In genomic region chr6:15299430-15300131, GRCh38 we compare ENCODE assay signal across 1 cellular context.
TF ChIP-seq lines count a peak whose summit lies in the region.

No MANE protein-coding gene starts in this region.

TF ChIP-seq in K562, 482 proteins besides CTCF, POLR2A, EP300 and RAD21 (continued from another document and continues in another):
- TF ChIP-seq, protein P1, sequence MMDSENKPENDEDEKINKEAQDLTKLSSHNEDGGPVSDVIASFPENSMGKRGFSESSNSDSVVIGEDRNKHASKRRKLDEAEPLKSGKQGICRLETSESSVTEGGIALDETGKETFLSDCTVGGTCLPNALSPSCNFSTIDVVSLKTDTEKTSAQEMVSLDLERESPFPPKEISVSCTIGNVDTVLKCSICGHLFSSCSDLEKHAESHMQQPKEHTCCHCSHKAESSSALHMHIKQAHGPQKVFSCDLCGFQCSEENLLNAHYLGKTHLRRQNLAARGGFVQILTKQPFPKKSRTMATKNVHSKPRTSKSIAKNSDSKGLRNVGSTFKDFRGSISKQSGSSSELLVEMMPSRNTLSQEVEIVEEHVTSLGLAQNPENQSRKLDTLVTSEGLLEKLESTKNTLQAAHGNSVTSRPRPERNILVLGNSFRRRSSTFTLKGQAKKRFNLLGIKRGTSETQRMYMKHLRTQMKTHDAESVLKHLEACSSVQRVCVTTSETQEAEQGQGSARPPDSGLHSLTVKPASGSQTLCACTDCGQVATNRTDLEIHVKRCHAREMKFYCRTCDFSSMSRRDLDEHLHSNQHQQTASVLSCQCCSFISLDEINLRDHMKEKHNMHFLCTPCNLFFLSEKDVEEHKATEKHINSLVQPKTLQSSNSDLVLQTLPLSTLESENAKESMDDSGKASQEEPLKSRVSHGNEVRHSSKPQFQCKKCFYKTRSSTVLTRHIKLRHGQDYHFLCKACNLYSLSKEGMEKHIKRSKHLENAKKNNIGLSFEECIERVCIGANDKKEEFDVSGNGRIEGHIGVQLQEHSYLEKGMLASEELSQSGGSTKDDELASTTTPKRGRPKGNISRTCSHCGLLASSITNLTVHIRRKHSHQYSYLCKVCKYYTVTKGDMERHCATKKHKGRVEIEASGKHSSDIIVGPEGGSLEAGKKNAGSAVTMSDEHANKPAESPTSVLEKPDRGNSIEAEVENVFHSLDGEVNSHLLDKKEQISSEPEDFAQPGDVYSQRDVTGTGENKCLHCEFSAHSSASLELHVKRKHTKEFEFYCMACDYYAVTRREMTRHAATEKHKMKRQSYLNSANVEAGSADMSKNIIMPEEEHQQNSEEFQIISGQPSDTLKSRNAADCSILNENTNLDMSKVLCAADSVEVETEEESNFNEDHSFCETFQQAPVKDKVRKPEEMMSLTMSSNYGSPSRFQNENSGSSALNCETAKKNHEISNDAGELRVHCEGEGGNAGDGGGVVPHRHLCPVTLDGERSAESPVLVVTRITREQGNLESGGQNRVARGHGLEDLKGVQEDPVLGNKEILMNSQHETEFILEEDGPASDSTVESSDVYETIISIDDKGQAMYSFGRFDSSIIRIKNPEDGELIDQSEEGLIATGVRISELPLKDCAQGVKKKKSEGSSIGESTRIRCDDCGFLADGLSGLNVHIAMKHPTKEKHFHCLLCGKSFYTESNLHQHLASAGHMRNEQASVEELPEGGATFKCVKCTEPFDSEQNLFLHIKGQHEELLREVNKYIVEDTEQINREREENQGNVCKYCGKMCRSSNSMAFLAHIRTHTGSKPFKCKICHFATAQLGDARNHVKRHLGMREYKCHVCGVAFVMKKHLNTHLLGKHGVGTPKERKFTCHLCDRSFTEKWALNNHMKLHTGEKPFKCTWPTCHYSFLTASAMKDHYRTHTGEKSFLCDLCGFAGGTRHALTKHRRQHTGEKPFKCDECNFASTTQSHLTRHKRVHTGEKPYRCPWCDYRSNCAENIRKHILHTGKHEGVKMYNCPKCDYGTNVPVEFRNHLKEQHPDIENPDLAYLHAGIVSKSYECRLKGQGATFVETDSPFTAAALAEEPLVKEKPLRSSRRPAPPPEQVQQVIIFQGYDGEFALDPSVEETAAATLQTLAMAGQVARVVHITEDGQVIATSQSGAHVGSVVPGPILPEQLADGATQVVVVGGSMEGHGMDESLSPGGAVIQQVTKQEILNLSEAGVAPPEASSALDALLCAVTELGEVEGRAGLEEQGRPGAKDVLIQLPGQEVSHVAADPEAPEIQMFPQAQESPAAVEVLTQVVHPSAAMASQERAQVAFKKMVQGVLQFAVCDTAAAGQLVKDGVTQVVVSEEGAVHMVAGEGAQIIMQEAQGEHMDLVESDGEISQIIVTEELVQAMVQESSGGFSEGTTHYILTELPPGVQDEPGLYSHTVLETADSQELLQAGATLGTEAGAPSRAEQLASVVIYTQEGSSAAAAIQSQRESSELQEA (IDR thresholded peaks at IDR 0.05; ENCODE audit: low read depth) = no peak
- TF ChIP-seq TEAD1 (CRISPR knock-in tag; IDR thresholded peaks at IDR 0.05) (peak; percentile 57 to 73; a peak in 2 of 4 replicates), RBM15 (IDR thresholded peaks at IDR 0.05; ENCODE audit: insufficient read depth, low read length) (no peak), BMI1 (IDR thresholded peaks at IDR 0.05; ENCODE audit: low read length) (no peak), XRCC5 (IDR thresholded peaks at IDR 0.05; ENCODE audit: low read depth, low read length) (no peak; the same call in none of the 2 replicates), DMBX1 (CRISPR knock-in tag; IDR thresholded peaks at IDR 0.05; ENCODE audit: borderline replicate concordance) (peak; percentile 93), SLC30A9 (CRISPR knock-in tag; IDR thresholded peaks at IDR 0.05) (no peak), HOXB6 (CRISPR knock-in tag; IDR thresholded peaks at IDR 0.05; ENCODE audit: borderline replicate concordance) (no peak), PTBP1 (IDR thresholded peaks at IDR 0.05; ENCODE audit: low read depth, low read length) (no peak), XRCC4 (IDR thresholded peaks at IDR 0.05; ENCODE audit: extremely low read depth, insufficient read depth, insufficient read length) (no peak), ZNF408 (CRISPR knock-in tag; IDR thresholded peaks at IDR 0.05; ENCODE audit: low read depth) (no peak), PML (IDR thresholded peaks at IDR 0.05; ENCODE audit: low read length) (peak; percentile 90), PTRF (tag; IDR thresholded peaks at IDR 0.05) (no peak), HNRNPH1 (optimal IDR thresholded peaks at IDR 0.05; ENCODE audit: low read depth, low read length) (no peak), PRPF4 (IDR thresholded peaks at IDR 0.05; ENCODE audit: insufficient read depth, low read depth, low read length, poor library complexity, severe bottlenecking) (no peak), GATAD2B (IDR thresholded peaks at IDR 0.05; ENCODE audit: borderline replicate concordance) (peak; percentile 95), POLR2AphosphoS2 (IDR thresholded peaks at IDR 0.05; ENCODE audit: low read length) (no peak), SRSF9 (IDR thresholded peaks at IDR 0.05; ENCODE audit: borderline replicate concordance, low read depth, low read length) (no peak), ZNF398 (CRISPR knock-in tag; IDR thresholded peaks at IDR 0.05) (no peak), POLR2G (IDR thresholded peaks at IDR 0.05; ENCODE audit: low read depth, low read length) (peak; percentile 56), MBD2 (IDR thresholded peaks at IDR 0.05; ENCODE audit: borderline replicate concordance, low read depth) (peak; percentile 64; the same call in 1 of the 2 replicates), KLF16 (IDR thresholded peaks at IDR 0.05) (peak; percentile 81), SAFB2 (IDR thresholded peaks at IDR 0.05; ENCODE audit: borderline replicate concordance, low read depth, low read length, severe bottlenecking) (no peak), TRIM28 (IDR thresholded peaks at IDR 0.05) (0 out of 2 replicates have a peak, but pooled peaks have one; percentile 34), FOXA1 (IDR thresholded peaks at IDR 0.05; ENCODE audit: borderline replicate concordance) (no peak), MLLT1 (IDR thresholded peaks at IDR 0.05) (peak; percentile 22 to 53; a peak in 2 of 4 replicates), TAF9B (IDR thresholded peaks at IDR 0.05; ENCODE audit: partially characterized antibody) (peak; percentile 66), ZNF766 (CRISPR knock-in tag; conservative IDR thresholded peaks at IDR 0.05) (peak; percentile 98), PHF8 (IDR thresholded peaks at IDR 0.05; ENCODE audit: borderline replicate concordance, low read length) (no peak), THAP12 (CRISPR knock-in tag; IDR thresholded peaks at IDR 0.05) (no peak), CREBBP (IDR thresholded peaks at IDR 0.05; ENCODE audit: low read depth, low read length) (no peak), ZBTB26 (CRISPR knock-in tag; IDR thresholded peaks at IDR 0.05) (no peak), TAL1 (IDR thresholded peaks at IDR 0.05) (peak; percentile 92), ZNF583 (CRISPR knock-in tag; IDR thresholded peaks at IDR 0.05) (peak; percentile 68; the same call in 1 of the 2 replicates), NR1H2 (CRISPR knock-in tag; IDR thresholded peaks at IDR 0.05) (no peak), ZNF699 (CRISPR knock-in tag; IDR thresholded peaks at IDR 0.05; ENCODE audit: insufficient replicate concordance) (no peak), NEUROD1 (IDR thresholded peaks at IDR 0.05; ENCODE audit: borderline replicate concordance, low read depth, low read length, partially characterized antibody) (peak; percentile 94)
- TF ChIP-seq, protein P2, sequence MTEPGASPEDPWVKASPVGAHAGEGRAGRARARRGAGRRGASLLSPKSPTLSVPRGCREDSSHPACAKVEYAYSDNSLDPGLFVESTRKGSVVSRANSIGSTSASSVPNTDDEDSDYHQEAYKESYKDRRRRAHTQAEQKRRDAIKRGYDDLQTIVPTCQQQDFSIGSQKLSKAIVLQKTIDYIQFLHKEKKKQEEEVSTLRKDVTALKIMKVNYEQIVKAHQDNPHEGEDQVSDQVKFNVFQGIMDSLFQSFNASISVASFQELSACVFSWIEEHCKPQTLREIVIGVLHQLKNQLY (CRISPR knock-in tag; conservative IDR thresholded peaks at IDR 0.05) = no peak
- TF ChIP-seq, protein P3, sequence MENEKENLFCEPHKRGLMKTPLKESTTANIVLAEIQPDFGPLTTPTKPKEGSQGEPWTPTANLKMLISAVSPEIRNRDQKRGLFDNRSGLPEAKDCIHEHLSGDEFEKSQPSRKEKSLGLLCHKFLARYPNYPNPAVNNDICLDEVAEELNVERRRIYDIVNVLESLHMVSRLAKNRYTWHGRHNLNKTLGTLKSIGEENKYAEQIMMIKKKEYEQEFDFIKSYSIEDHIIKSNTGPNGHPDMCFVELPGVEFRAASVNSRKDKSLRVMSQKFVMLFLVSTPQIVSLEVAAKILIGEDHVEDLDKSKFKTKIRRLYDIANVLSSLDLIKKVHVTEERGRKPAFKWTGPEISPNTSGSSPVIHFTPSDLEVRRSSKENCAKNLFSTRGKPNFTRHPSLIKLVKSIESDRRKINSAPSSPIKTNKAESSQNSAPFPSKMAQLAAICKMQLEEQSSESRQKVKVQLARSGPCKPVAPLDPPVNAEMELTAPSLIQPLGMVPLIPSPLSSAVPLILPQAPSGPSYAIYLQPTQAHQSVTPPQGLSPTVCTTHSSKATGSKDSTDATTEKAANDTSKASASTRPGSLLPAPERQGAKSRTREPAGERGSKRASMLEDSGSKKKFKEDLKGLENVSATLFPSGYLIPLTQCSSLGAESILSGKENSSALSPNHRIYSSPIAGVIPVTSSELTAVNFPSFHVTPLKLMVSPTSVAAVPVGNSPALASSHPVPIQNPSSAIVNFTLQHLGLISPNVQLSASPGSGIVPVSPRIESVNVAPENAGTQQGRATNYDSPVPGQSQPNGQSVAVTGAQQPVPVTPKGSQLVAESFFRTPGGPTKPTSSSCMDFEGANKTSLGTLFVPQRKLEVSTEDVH (IDR thresholded peaks at IDR 0.05; ENCODE audit: low read depth, partially characterized antibody) = peak; percentile 50
- TF ChIP-seq, protein P4, sequence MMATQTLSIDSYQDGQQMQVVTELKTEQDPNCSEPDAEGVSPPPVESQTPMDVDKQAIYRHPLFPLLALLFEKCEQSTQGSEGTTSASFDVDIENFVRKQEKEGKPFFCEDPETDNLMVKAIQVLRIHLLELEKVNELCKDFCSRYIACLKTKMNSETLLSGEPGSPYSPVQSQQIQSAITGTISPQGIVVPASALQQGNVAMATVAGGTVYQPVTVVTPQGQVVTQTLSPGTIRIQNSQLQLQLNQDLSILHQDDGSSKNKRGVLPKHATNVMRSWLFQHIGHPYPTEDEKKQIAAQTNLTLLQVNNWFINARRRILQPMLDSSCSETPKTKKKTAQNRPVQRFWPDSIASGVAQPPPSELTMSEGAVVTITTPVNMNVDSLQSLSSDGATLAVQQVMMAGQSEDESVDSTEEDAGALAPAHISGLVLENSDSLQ (IDR thresholded peaks at IDR 0.05) = peak; percentile 48
